ENCODE assay signal across 8 cellular contexts in the genomic region with DNA sequence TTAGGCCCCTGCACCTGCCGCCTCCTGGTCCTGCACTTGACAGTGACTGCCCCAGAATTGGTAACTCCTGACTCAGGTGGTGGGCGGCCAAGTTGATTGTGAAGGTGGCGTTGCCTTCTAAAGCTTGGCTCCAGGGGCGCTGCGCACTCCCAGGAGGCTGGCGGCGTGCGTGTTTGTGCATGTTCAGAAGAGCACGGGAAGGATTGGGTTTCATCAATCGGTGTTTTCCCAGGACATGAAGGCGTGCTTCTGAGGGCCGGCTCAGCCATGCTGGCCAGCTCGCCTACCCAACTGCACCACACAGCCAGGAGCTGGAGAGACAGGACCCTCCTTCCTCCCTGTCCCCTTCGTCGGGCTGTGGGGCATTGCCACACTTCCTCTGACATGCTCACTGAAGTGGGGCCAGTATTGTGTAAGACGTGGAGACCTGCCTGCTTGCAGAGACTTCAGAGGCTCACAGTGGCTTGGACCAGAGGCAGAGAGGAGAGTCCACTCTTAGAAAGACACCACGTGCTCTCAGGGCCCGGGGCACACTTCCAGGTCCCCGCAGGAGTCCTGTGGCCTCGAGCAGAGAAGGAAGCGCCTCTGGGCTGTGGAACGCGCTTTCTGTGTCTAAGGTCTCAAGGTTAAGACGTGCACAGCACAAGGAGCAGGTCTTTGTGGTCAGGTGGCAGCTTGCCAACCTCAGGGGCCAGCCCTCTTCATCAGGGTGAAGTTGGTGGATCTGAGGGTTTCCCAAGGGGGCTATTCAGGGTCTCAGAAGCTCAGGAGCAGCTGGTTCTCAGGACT. TPM values are rescaled to one million over a fixed set of nuclear protein-coding genes. Genes with fewer than 3 reads are reported as not detected.
DNase-seq lines count a peak whose midpoint lies in the region; ATAC-seq and TF ChIP-seq lines count a peak whose summit lies in the region.

No MANE protein-coding gene starts in this region.

- H3K79me1 ChIP-seq in mesendoderm (ENCODE audit: low read length), result peaks cover 23% of the 10 kb centered on the region

- DNase-seq in NB4 (ENCODE audit: low read depth) (peak; percentile 96), adrenal gland (peak in 6 of 7 donors; percentile 67 to 79 (median 74)), mesendoderm (no peak), foreskin melanocyte (no peak)

- peaks cover 81% of the 10 kb centered on the region for H4K20me1 ChIP-seq in BLaER1

- H3K18ac ChIP-seq in mesendoderm (ENCODE audit: low read length), result no peak overlapping the region

- H3K36me3 ChIP-seq in BLaER1, result peaks cover 14% of the 10 kb centered on the region
- H3K36me3 ChIP-seq in adrenal gland (replicated peaks in 1 of 2), result no peaks in the 10 kb centered on the region
- H3K36me3 ChIP-seq in mesendoderm (ENCODE audit: control insufficient read depth, insufficient read depth, low read length), result no peaks in the 10 kb centered on the region

- peak overlapping the region; percentile 61 for H3K9ac ChIP-seq in BLaER1
- H3K9ac ChIP-seq in mesendoderm (ENCODE audit: low read length), result no peak overlapping the region

- TF ChIP-seq CTCF in NB4 (IDR thresholded peaks at IDR 0.05; ENCODE audit: low read depth, low read length), result peak; percentile 29
- TF ChIP-seq CTCF in adrenal gland (IDR thresholded peaks at IDR 0.05), result no peak

- intact Hi-C loops in adrenal gland (cut with DNase I), result no loop called here

- peak overlapping the region; percentile 24 for H3K23ac ChIP-seq in mesendoderm (ENCODE audit: low read length)

- no peak overlapping the region for H2BK5ac ChIP-seq in mesendoderm (ENCODE audit: low read length)

- H3K27me3 ChIP-seq in BLaER1 (no peaks in the 10 kb centered on the region), adrenal gland (no peaks in the 10 kb centered on the region), mesendoderm (ENCODE audit: insufficient read depth, low read length, poor library complexity) (no peaks in the 10 kb centered on the region)

- peaks cover 71% of the 10 kb centered on the region for H3K4me1 ChIP-seq in BLaER1
- peaks cover 24 to 29% of the 10 kb centered on the region in 2 donors for H3K4me1 ChIP-seq in adrenal gland (replicated peaks in 1 of 2)
- H3K4me1 ChIP-seq in mesendoderm (ENCODE audit: control insufficient read depth, low read depth, low read length), result peaks cover 3% of the 10 kb centered on the region

- H3K27ac ChIP-seq in BLaER1 (peak overlapping the region; percentile 76), adrenal gland (peak overlapping the region in 2 of 5 donors; percentile 30 to 43), mesendoderm (ENCODE audit: low read depth, low read length) (no peak overlapping the region)

- no peak overlapping the region for H2BK120ac ChIP-seq in mesendoderm (ENCODE audit: low read depth, low read length)

- no peak overlapping the region for H3K4ac ChIP-seq in mesendoderm (ENCODE audit: low read depth, low read length)

- no peak overlapping the region for H4K8ac ChIP-seq in mesendoderm (ENCODE audit: low read depth, low read length)

- TF ChIP-seq POLR2A in NB4 (IDR thresholded peaks at IDR 0.05; ENCODE audit: extremely low read depth, insufficient read length) (peak; percentile 57), adrenal gland (IDR thresholded peaks at IDR 0.05) (no peak)

- H3K79me2 ChIP-seq in mesendoderm (ENCODE audit: control insufficient read depth, insufficient read depth, low read length), result peaks cover 12% of the 10 kb centered on the region

- H3K56ac ChIP-seq in mesendoderm (ENCODE audit: low read length), result no peak overlapping the region

- no peak overlapping the region for H2AK5ac ChIP-seq in mesendoderm (ENCODE audit: low read length)

- H3K4me2 ChIP-seq in BLaER1 (peak overlapping the region; percentile 96), mesendoderm (ENCODE audit: low read length) (no peak overlapping the region)

- H2BK15ac ChIP-seq in mesendoderm (replicated peaks; ENCODE audit: low read depth), result no peak overlapping the region

- H3K9me3 ChIP-seq in BLaER1 (no peaks in the 10 kb centered on the region), adrenal gland (replicated peaks in 1 of 3) (no peaks in the 10 kb centered on the region)

- H4K5ac ChIP-seq in mesendoderm (ENCODE audit: low read length), result no peak overlapping the region

- 58 to 76% (median 66%) methylated on average over 16 to 24 of the region's 24 CpGs for WGBS in adrenal gland, 4 donors
- no CpG with 5 or more reads among the region's 24 CpGs for WGBS in mesendoderm (ENCODE audit: extremely low coverage, insufficient coverage, low lambda C conversion rate)

- ATAC-seq in HG03439 (IDR thresholded peaks at IDR 0.05; ENCODE audit: unreplicated experiment) (no peak), GM19324 (IDR thresholded peaks at IDR 0.05; ENCODE audit: low FRiP score, unreplicated experiment) (no peak), GM21526 (IDR thresholded peaks at IDR 0.05; ENCODE audit: low FRiP score, unreplicated experiment) (no peak)

- H3K4me3 ChIP-seq in BLaER1 (no peak overlapping the region), NB4 (ENCODE audit: low read depth, low read length) (peak overlapping the region; percentile 53), adrenal gland (no peak overlapping the region), mesendoderm (ENCODE audit: low read length) (no peak overlapping the region)

RNA-seq across cellular contexts. Expression of gene RAB40C, which starts 2.8 kb away (rescaled TPM):
- 10 to 100 TPM in 7 of 8 donors, 1 to 10 TPM in 1; 6.0 to 20.9 (median 15.8) TPM for total RNA-seq in adrenal gland
- polyA plus RNA-seq in adrenal gland, result 10 to 100 TPM in 2 of 3 donors, 1 to 10 TPM in 1; 2.3 to 36.2 (median 19.1) TPM
- 10.0 TPM for polyA plus RNA-seq in mesendoderm (2013, experiment 1 of 2)
- 9.8 TPM for polyA plus RNA-seq in mesendoderm (2013, experiment 2 of 2)

RNA-seq across cellular contexts. Expression of gene PIGQ, which starts 22.9 kb away (rescaled TPM):
- total RNA-seq in adrenal gland, result 100 to 1,000 TPM in 1 of 8 donors, 10 to 100 TPM in 7; 37.4 to 107 (median 81.0) TPM
- polyA plus RNA-seq in adrenal gland, result 100 to 1,000 TPM in 2 of 3 donors, 10 to 100 TPM in 1; 12.7 to 317 (median 111) TPM
- polyA plus RNA-seq in mesendoderm (2013, experiment 1 of 2), result 12.1 TPM
- polyA plus RNA-seq in mesendoderm (2013, experiment 2 of 2), result 12.6 TPM

RNA-seq across cellular contexts. Expression of gene NHLRC4, which starts 25.9 kb away (rescaled TPM):
- 10 to 100 TPM in 5 of 8 donors, 1 to 10 TPM in 3; 1.6 to 22.3 (median 13.5) TPM for total RNA-seq in adrenal gland
- polyA plus RNA-seq in adrenal gland, result 1 to 10 TPM in 2 of 3 donors, under 1 TPM in 1; 0.57 to 7.2 (median 3.3) TPM
- polyA plus RNA-seq in mesendoderm (2013, experiment 1 of 2), result 0.08 TPM
- 0.07 TPM for polyA plus RNA-seq in mesendoderm (2013, experiment 2 of 2)

RNA-seq across cellular contexts. Expression of gene PRR35, which starts 32.5 kb away (rescaled TPM):
- not detected for total RNA-seq in adrenal gland
- not detected for polyA plus RNA-seq in adrenal gland
- polyA plus RNA-seq in mesendoderm (2013, experiment 1 of 2), result 0.04 TPM
- 0.03 TPM for polyA plus RNA-seq in mesendoderm (2013, experiment 2 of 2)

RNA-seq across cellular contexts. Expression of gene WFIKKN1, which starts 38.1 kb away (rescaled TPM):
- total RNA-seq in adrenal gland, result 1 to 10 TPM in 1 of 8 donors, under 1 TPM in 6, not detected in 1; 0.18 to 1.1 (median 0.39) TPM
- 1 to 10 TPM in 1 of 3 donors, under 1 TPM in 1, not detected in 1; 0.71 to 3.9 TPM for polyA plus RNA-seq in adrenal gland
- 1.7 TPM for polyA plus RNA-seq in mesendoderm (2013, experiment 1 of 2)
- polyA plus RNA-seq in mesendoderm (2013, experiment 2 of 2), result 1.7 TPM

Comparison
In these comparisons a context has a peak if more than half of its experiments do, and no peak if none do; other contexts are left out.
1. DNase-seq: peak in NB4 (single experiment) and adrenal gland (6 of 7); none in mesendoderm (single experiment) and foreskin melanocyte (single experiment).